Comparison of ENCODE assay signal across 8 cellular contexts in the genomic region with DNA sequence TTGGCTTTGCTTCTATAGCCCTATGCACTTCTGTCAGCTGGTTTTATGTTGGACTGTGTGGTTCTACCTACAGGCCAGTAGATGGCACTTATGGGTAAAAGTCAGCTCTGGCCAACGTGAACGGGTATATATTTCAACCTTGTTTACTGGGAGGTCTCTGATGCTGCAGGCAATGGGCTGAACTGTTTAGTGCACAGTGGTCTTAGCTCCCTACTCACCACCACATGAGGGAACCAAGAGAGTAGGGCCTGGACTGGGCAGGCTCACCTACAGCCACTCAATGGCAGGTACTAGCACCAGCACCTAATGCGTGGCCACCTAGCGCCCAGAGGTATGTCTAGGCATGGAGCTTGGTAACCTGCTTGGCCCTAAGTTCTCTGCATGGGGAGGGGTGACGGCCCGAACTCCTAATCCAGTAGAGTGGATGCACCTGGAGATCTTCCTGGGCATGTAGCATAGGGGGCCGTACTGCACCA.
DNase-seq lines count a peak whose midpoint lies in the region; ATAC-seq and TF ChIP-seq lines count a peak whose summit lies in the region.

No MANE protein-coding gene starts in this region.

- H3K4me3 ChIP-seq in Panc1 (ENCODE audit: low read depth in 2 of 2, low read length in 2 of 2) = no peak overlapping the region
- H3K4me3 ChIP-seq in CD8-positive, alpha-beta T cell (ENCODE audit: low read depth, low read length) = no peak overlapping the region

- POLR2A ChIA-PET in Panc1 (lab: Charles Lee) = no interaction called here
- POLR2A ChIA-PET in CD8-positive, alpha-beta T cell (lab: Charles Lee) = no interaction called here

- no peaks in the 10 kb centered on the region for H3K27me3 ChIP-seq in Panc1 (ENCODE audit: control insufficient read depth, insufficient read depth, low read length)
- no peaks in the 10 kb centered on the region for H3K27me3 ChIP-seq in CD8-positive, alpha-beta T cell (ENCODE audit: insufficient read depth, low read length)

- ATAC-seq in HG03520 (IDR thresholded peaks at IDR 0.05; ENCODE audit: unreplicated experiment) (peak; percentile 93), Panc1 (0 out of 2 replicates have a peak, but pooled peaks have one; percentile 62)
- ATAC-seq in CD8-positive, alpha-beta T cell = no peak

- BruUV-seq in Panc1 (replicated peaks; lab: Mats Ljungman, UMichigan) = no TSS peak

- peak; percentile 31 for TF ChIP-seq CTCF in GM20000 (IDR thresholded peaks at IDR 0.05; ENCODE audit: extremely low read depth, missing control alignments)
- peak; percentile 41 for TF ChIP-seq CTCF in Panc1 (IDR thresholded peaks at IDR 0.05)
- TF ChIP-seq CTCF in CD8-positive, alpha-beta T cell (IDR thresholded peaks at IDR 0.05) = no peak

- H3K9me3 ChIP-seq in Panc1 (ENCODE audit: control insufficient read depth, insufficient read depth, low read depth, low read length) = no peaks in the 10 kb centered on the region
- H3K9me3 ChIP-seq in CD8-positive, alpha-beta T cell (ENCODE audit: low read length) = no peaks in the 10 kb centered on the region

- H3K27ac ChIP-seq in Panc1 (ENCODE audit: low read length) = no peak overlapping the region
- H3K27ac ChIP-seq in CD8-positive, alpha-beta T cell (ENCODE audit: low read depth, low read length) = no peak overlapping the region

- no peaks in the 10 kb centered on the region for H3K4me1 ChIP-seq in Panc1 (ENCODE audit: control insufficient read depth, insufficient read depth, low read length)
- no peaks in the 10 kb centered on the region for H3K4me1 ChIP-seq in CD8-positive, alpha-beta T cell (ENCODE audit: insufficient read depth, low read length)

- H3K9me3 Mint-ChIP-seq in CD8-positive, alpha-beta T cell = no peaks in the 10 kb centered on the region

- intact Hi-C loops in Panc1 (cut with micrococcal nuclease; ENCODE audit: unreplicated experiment) = no loop called here
- intact Hi-C loops in CD8-positive, alpha-beta T cell (cut with DNase I, micrococcal nuclease) = loop anchor here in 1 of 2 experiments (5.0 kb wide), 1 partner anchor 615 kb away; no protein-coding TSS in a partner anchor
- intact Hi-C loops in head of caudate nucleus (cut with DNase I) = no loop called here

- no peaks in the 10 kb centered on the region for H3K4me1 Mint-ChIP-seq in CD8-positive, alpha-beta T cell (ENCODE audit: low read depth)

- H3K4me3 Mint-ChIP-seq in CD8-positive, alpha-beta T cell = no peak overlapping the region

- DNase-seq in ELR (ENCODE audit: low read depth) = peak; percentile 8
- DNase-seq in GM20000 (ENCODE audit: low spot score) = peak; percentile 34
- peak; percentile 28 for DNase-seq in Panc1 (ENCODE audit: low read depth, low spot score)
- peak; percentile 4 for DNase-seq in hepatic stellate cell (ENCODE audit: low spot score)
- no peak for DNase-seq in activated CD8-positive, alpha-beta memory T cell treated with anti-CD3 and anti-CD28 coated beads, Interleukin-2, amount 50 U/mL, for 4 hours
- DNase-seq in CD8-positive, alpha-beta T cell = no peak
- DNase-seq in head of caudate nucleus = no peak

- H3K27ac Mint-ChIP-seq in CD8-positive, alpha-beta T cell = no peak overlapping the region

- H3K36me3 Mint-ChIP-seq in CD8-positive, alpha-beta T cell = no peaks in the 10 kb centered on the region

- H3K27me3 Mint-ChIP-seq in CD8-positive, alpha-beta T cell (ENCODE audit: low read depth) = no peaks in the 10 kb centered on the region

- no peaks in the 10 kb centered on the region for H3K36me3 ChIP-seq in Panc1 (ENCODE audit: control insufficient read depth, insufficient read depth, low read length)
- no peaks in the 10 kb centered on the region for H3K36me3 ChIP-seq in CD8-positive, alpha-beta T cell (ENCODE audit: insufficient read depth, low read length)

- CTCF ChIA-PET in Panc1 (lab: Charles Lee) = no interaction called here
- CTCF ChIA-PET in CD8-positive, alpha-beta T cell (lab: Charles Lee) = interaction anchor here (1.9 kb wide), 1 partner anchor 613 kb away, joined by 8 read pairs; no protein-coding TSS in a partner anchor

- in situ Hi-C loops in Panc1 (cut with HindIII; ENCODE audit: low pct_unique_long_range_greater_than_20kb, low sequenced_read_pairs) = no loop called here

Comparison
In these comparisons a context has a peak if more than half of its experiments do, and no peak if none do; other contexts are left out.
1. DNase-seq: peak in ELR (single experiment), GM20000 (single experiment), Panc1 (single experiment) and hepatic stellate cell (single experiment); none in activated CD8-positive, alpha-beta memory T cell treated with anti-CD3 and anti-CD28 coated beads, Interleukin-2, amount 50 U/mL, for 4 hours (single experiment), CD8-positive, alpha-beta T cell (0 of 7) and head of caudate nucleus (0 of 42).